ENCODE assay signal across 10 cellular contexts in the genomic region with DNA sequence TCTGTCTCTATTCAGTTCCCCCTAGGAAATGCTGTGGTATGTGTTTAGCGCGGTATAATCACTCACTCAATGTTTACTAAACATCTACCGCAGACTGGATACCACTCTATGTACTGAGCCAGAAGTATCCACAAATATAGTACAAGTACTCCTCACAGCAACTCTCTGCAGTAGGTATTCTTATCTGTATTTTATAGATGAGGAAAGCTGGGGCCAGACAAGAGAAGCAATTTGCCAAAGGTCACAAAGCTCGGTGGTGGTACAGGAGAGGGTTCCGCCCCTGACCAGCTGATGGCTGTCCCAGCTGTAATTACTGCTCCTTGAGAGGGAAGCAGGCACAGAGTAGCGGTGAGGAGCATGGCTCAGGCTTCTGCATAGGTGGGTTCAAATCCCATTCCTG.
"Had no signal": no experiment of that assay in that cellular context is flagged by ENCODE, and none has a peak within 500 bp of the region (broad histone marks: within the 10 kb centered on the region; RNA-seq: fewer than 3 reads in every experiment).

No MANE protein-coding gene starts in this region.

- H3K4me3 ChIP-seq: neural progenitor cell, ovary, skin epidermis had no signal

- H3K4me1 ChIP-seq: neural progenitor cell had no signal

- H3K36me3 ChIP-seq: brain microvascular endothelial cell, neural progenitor cell, ovary had no signal

- DNase-seq: activated CD4-positive, alpha-beta T cell treated with anti-CD3 and anti-CD28 coated beads, Interleukin-2, amount 50 U/mL, for 1 hour; activated T-cell treated with anti-CD3 and anti-CD28 coated beads, Interleukin-2, amount 50 U/mL, for 1 hour; brain microvascular endothelial cell; cerebellar nuclear complex; dermis blood vessel endothelial cell; ovary; T-helper 17 cell had no signal

- ATAC-seq: stimulated activated memory B cell treated with anti-CD40 and anti-IgM and Interleukin-4, amounts not matched to agents 10 μg/mL and 1 μg/mL and 100 μg/mL, for 72 hours; T-helper 17 cell had no signal

- H3K9me3 ChIP-seq: ovary had no signal
